11 cellular contexts compared by ENCODE assay signal in genomic region chrX:21932277-21932996, GRCh38. TPM values are rescaled to one million over a fixed set of nuclear protein-coding genes. Genes with fewer than 3 reads are reported as not detected.
DNase-seq lines count a peak whose midpoint lies in the region; ATAC-seq, FAIRE-seq and TF ChIP-seq lines count a peak whose summit lies in the region.
"Had no signal": no experiment of that assay in that cellular context is flagged by ENCODE, and none has a peak within 500 bp of the region (broad histone marks: within the 10 kb centered on the region; RNA-seq: fewer than 3 reads in every experiment).

No MANE protein-coding gene starts in this region.

- no peak overlapping the region for H3K4me3 ChIP-seq in A549
- no peak overlapping the region for H3K4me3 ChIP-seq in HEK293 (ENCODE audit: low read depth, low read length)
- H3K4me3 ChIP-seq in left lung = no peak overlapping the region
- H3K4me3 ChIP-seq in sigmoid colon = no peak overlapping the region

- POLR2A ChIA-PET in A549 (lab: Yijun Ruan, JAX) = no interaction called here
- POLR2A ChIA-PET in HEK293 (lab: Yijun Ruan, JAX) = no interaction called here

- intact Hi-C loops in left lung (cut with DNase I) = no loop called here
- intact Hi-C loops in sigmoid colon (cut with DNase I) = no loop called here

- ATAC-seq in A549 (peak; percentile 91 to 96), left lung (peak; percentile 81), HG02763 (IDR thresholded peaks at IDR 0.05; ENCODE audit: unreplicated experiment) (no peak), HG03108 (IDR thresholded peaks at IDR 0.05; ENCODE audit: unreplicated experiment) (no peak)

- H3K27ac ChIP-seq in A549 (peak overlapping the region; percentile 62 to 82), HEK293 (ENCODE audit: extremely low read depth, low read depth, low read length) (no peak overlapping the region), left lung (peak overlapping the region; percentile 54 to 73), sigmoid colon (peak overlapping the region in 1 of 4 donors; percentile 39)

- no peak for TF ChIP-seq RAD21 in A549 (conservative IDR thresholded peaks at IDR 0.05 in 1 of 2, IDR thresholded peaks at IDR 0.05 in 1 of 2)

- TF ChIP-seq CTCF in A549 (IDR thresholded peaks at IDR 0.05) = no peak
- no peak for TF ChIP-seq CTCF in HEK293 (tag by site-specific recombination; IDR thresholded peaks at IDR 0.05)
- no peak for TF ChIP-seq CTCF in left lung (IDR thresholded peaks at IDR 0.05)
- no peak for TF ChIP-seq CTCF in sigmoid colon (IDR thresholded peaks at IDR 0.05)

- H3K27me3 ChIP-seq in left lung (no peaks in the 10 kb centered on the region), sigmoid colon (no peaks in the 10 kb centered on the region)

- TF ChIP-seq EP300 in A549 (IDR thresholded peaks at IDR 0.05) (no peak), sigmoid colon (IDR thresholded peaks at IDR 0.05) (no peak)

- WGBS in A549 (ENCODE audit: missing lambda C conversion rate) = 40% methylated on average over 10 of the region's 10 CpGs
- 76 to 81% methylated on average over 10 of the region's 10 CpGs for WGBS in sigmoid colon, 2 donors

- CTCF ChIA-PET in A549 (lab: Yijun Ruan, JAX) = interaction anchor here (1.2 kb wide), 1 partner anchor 81 kb away, joined by 4 read pairs; no protein-coding TSS in a partner anchor
- CTCF ChIA-PET in HEK293 (lab: Yijun Ruan, JAX) = interaction anchor here (0.6 to 1.5 kb wide), 2 partner anchors 42 to 53 kb away, joined by 3 read pairs; no protein-coding TSS in a partner anchor

- DNase-seq in A549 (ENCODE audit: low read depth in 1 of 2, low spot score in 1 of 2) (peak in 1 of 2 experiments; percentile 75), amniotic epithelial cell (ENCODE audit: low read depth) (peak; percentile 92), left lung (peak in 1 of 2 donors; percentile 47), sigmoid colon (no peak), NCI-H2107 (lab: John Stamatoyannopoulos, UW) (no peak)
- DNase-seq: glutamatergic neuron, NCI-H187 treated with DMSO at 0.1 percent for 48 hours had no signal

- H3K4me1 ChIP-seq in A549 = peaks cover 22% of the 10 kb centered on the region
- H3K4me1 ChIP-seq in HEK293 (ENCODE audit: control insufficient read depth, insufficient read depth, low read length) = 0 out of 2 replicates have a peak, but pooled peaks cover under 1% of the 10 kb centered on the region
- no peaks in the 10 kb centered on the region for H3K4me1 ChIP-seq in left lung
- H3K4me1 ChIP-seq in sigmoid colon = no peaks in the 10 kb centered on the region

- TF ChIP-seq POLR2A in A549 (IDR thresholded peaks at IDR 0.05; ENCODE audit: low read length) (no peak), sigmoid colon (IDR thresholded peaks at IDR 0.05) (no peak)

- peak; percentile 84 for FAIRE-seq in A549 (lab: Jason Lieb, UNC)
- FAIRE-seq: H54 had no signal

- H3K4me2 ChIP-seq in A549 = peak overlapping the region; percentile 20; the same call in 2 of the 3 replicates

- H3K9me3 ChIP-seq in A549 (no peaks in the 10 kb centered on the region), HEK293 (ENCODE audit: control insufficient read depth, insufficient read depth, low read depth, low read length) (no peaks in the 10 kb centered on the region), left lung (no peaks in the 10 kb centered on the region), sigmoid colon (no peaks in the 10 kb centered on the region)

- H3K36me3 ChIP-seq in HEK293 (ENCODE audit: control insufficient read depth in 2 of 2, insufficient read depth in 1 of 2, low read length in 2 of 2) (no peaks in the 10 kb centered on the region), left lung (no peaks in the 10 kb centered on the region), sigmoid colon (no peaks in the 10 kb centered on the region)

TF ChIP-seq in A549, 52 proteins besides CTCF, POLR2A, EP300 and RAD21:
- TF ChIP-seq REST (IDR thresholded peaks at IDR 0.05) (peak; percentile 40; the same call in 1 of the 2 replicates), FOSL2 (IDR thresholded peaks at IDR 0.05) (no peak), FOSL2 (CRISPR knock-in tag; IDR thresholded peaks at IDR 0.05) (peak; percentile 54), RCOR1 (IDR thresholded peaks at IDR 0.05; ENCODE audit: low read depth, low read length) (no peak), NPAS2 (CRISPR knock-in tag; IDR thresholded peaks at IDR 0.05; ENCODE audit: borderline replicate concordance) (no peak), MAX (IDR thresholded peaks at IDR 0.05) (peak; percentile 32; the same call in 1 of the 2 replicates)

TF ChIP-seq in HEK293, 187 proteins besides CTCF, POLR2A, EP300 and RAD21:
- peak; percentile 38; the same call in 1 of the 2 replicates for TF ChIP-seq FEZF1 (tag by site-specific recombination; IDR thresholded peaks at IDR 0.05)
- TF ChIP-seq ZNF585B (tag by site-specific recombination; IDR thresholded peaks at IDR 0.05) = no peak

RNA-seq across cellular contexts. Expression of gene SMS, which starts 8.1 kb away (rescaled TPM):
- polyA plus RNA-seq in A549 (2011; rRNA removed) (85.7 and 129 TPM in 2 replicates), A549 (2017; fragmentation: RNase III; extraction: RNeasy Plus Mini Kit Qiagen cat#74134 plus additional on column Dnase treatment) (180 to 193 TPM (median 180 TPM) in 3 replicates), sigmoid colon (10 to 100 TPM; 64.3 to 65.8 (median 64.5) TPM)
- 104 and 106 TPM in 2 replicates for polyA plus RNA-seq in A549 (2012; cell fraction: cytosol; rRNA removed)
- 43.9 and 44.9 TPM in 2 replicates for polyA plus RNA-seq in A549 (2012; cell fraction: nucleus; rRNA removed)
- 32.3 and 34.1 TPM in 2 replicates for polyA minus RNA-seq in A549 (2011; rRNA and poly(A)+ RNA removed)
- total RNA-seq in left lung (10 to 100 TPM; 68.6 to 80.4 TPM), sigmoid colon (10 to 100 TPM; 62.6 to 84.5 (median 70.0) TPM)

Comparison
In these comparisons a context has a peak if more than half of its experiments do, and no peak if none do; other contexts are left out.
1. ATAC-seq: peak in A549 (2 of 2) and left lung (single experiment); none in HG02763 (single experiment) and HG03108 (single experiment).
2. Of the 5 proteins assayed by ChIP-seq in both HEK293 and A549: peak only in HEK293: none; only in A549: REST; in both: none; in neither: 4.